Comparison of ENCODE assay signal across 8 cellular contexts in genomic region chr17:62652251-62653001, GRCh38. TPM values are rescaled to one million over a fixed set of nuclear protein-coding genes. Genes with fewer than 3 reads are reported as not detected.
DNase-seq lines count a peak whose midpoint lies in the region; ATAC-seq and TF ChIP-seq lines count a peak whose summit lies in the region.

No MANE protein-coding gene starts in this region.

- intact Hi-C loops in activated CD4-positive, alpha-beta T cell treated with anti-CD3 and anti-CD28 coated beads for 36 hours (cut with DNase I, micrococcal nuclease) = loop anchor here (1.0 to 10.0 kb wide), 14 partner anchors 9 to 970 kb away; partner anchors contain the start of genes MAP3K3 (in 1 of the 2), METTL2A (in 1 of the 2) and TLK2 (in 1 of the 2)
- intact Hi-C loops in natural killer cell (cut with micrococcal nuclease) = no loop called here
- intact Hi-C loops in vagina (cut with DNase I) = no loop called here

- no peaks in the 10 kb centered on the region for H3K9me3 ChIP-seq in vagina

- peak overlapping the region; percentile 84 for H3K27ac ChIP-seq in vagina

- peaks cover 61% of the 10 kb centered on the region for H3K4me1 ChIP-seq in vagina

- H3K4me3 ChIP-seq in fibroblast of mammary gland (ENCODE audit: control insufficient read depth, low read depth, low read length) = peak overlapping the region; percentile 42
- H3K4me3 ChIP-seq in vagina = peak overlapping the region; percentile 55 to 62

- H3K27me3 ChIP-seq in vagina = no peaks in the 10 kb centered on the region

- peaks cover 23% of the 10 kb centered on the region for H3K4me1 Mint-ChIP-seq in activated CD4-positive, alpha-beta T cell treated with anti-CD3 and anti-CD28 coated beads for 36 hours
- H3K4me1 Mint-ChIP-seq in natural killer cell = peaks cover 15 to 18% of the 10 kb centered on the region in 2 donors

- no peak for TF ChIP-seq POLR2A in vagina (IDR thresholded peaks at IDR 0.05)

- CTCF ChIA-PET in activated CD4-positive, alpha-beta T cell treated with anti-CD3 and anti-CD28 coated beads for 36 hours (lab: Charles Lee) = no interaction called here

- DNase-seq in activated CD4-positive, alpha-beta T cell treated with anti-CD3 and anti-CD28 coated beads for 36 hours = peak; percentile 49
- no peak for DNase-seq in activated CD4-positive, alpha-beta T cell treated with anti-CD3 and anti-CD28 coated beads for 1 hour
- peak; percentile 56 for DNase-seq in NCI-H2227 treated with DMSO at 0.1 percent for 48 hours (lab: John Stamatoyannopoulos, UW)
- peak; percentile 70 for DNase-seq in activated CD8-positive, alpha-beta memory T cell treated with anti-CD3 and anti-CD28 coated beads, Interleukin-2, amount 50 U/mL, for 48 hours
- peak; percentile 70 for DNase-seq in fibroblast of mammary gland (ENCODE audit: low read depth)
- DNase-seq in natural killer cell = peak; percentile 35
- DNase-seq in vagina (ENCODE audit: extremely low spot score in 2 of 2) = peak in 1 of 2 donors; percentile 77
- DNase-seq in effector CD4-positive, alpha-beta T cell = no peak

- no peak for TF ChIP-seq CTCF in fibroblast of mammary gland (conservative IDR thresholded peaks at IDR 0.05; ENCODE audit: control insufficient read depth, insufficient read depth, low read depth, low read length)
- no peak for TF ChIP-seq CTCF in natural killer cell (IDR thresholded peaks at IDR 0.05)
- no peak for TF ChIP-seq CTCF in vagina (IDR thresholded peaks at IDR 0.05)

- H3K36me3 ChIP-seq in vagina = no peaks in the 10 kb centered on the region

- POLR2A ChIA-PET in activated CD4-positive, alpha-beta T cell treated with anti-CD3 and anti-CD28 coated beads for 36 hours (lab: Charles Lee) = no interaction called here

- H3K36me3 Mint-ChIP-seq in activated CD4-positive, alpha-beta T cell treated with anti-CD3 and anti-CD28 coated beads for 36 hours (ENCODE audit: low read depth) = no peaks in the 10 kb centered on the region
- H3K36me3 Mint-ChIP-seq in natural killer cell = no peaks in the 10 kb centered on the region

- H3K9me3 Mint-ChIP-seq in activated CD4-positive, alpha-beta T cell treated with anti-CD3 and anti-CD28 coated beads for 36 hours (ENCODE audit: low read depth) = no peaks in the 10 kb centered on the region
- no peaks in the 10 kb centered on the region for H3K9me3 Mint-ChIP-seq in natural killer cell

- no peak for ATAC-seq in activated CD4-positive, alpha-beta T cell treated with anti-CD3 and anti-CD28 coated beads for 36 hours
- peak; percentile 19 to 43 (median 42) for ATAC-seq in natural killer cell

- peak overlapping the region; percentile 65 for H3K4me3 Mint-ChIP-seq in activated CD4-positive, alpha-beta T cell treated with anti-CD3 and anti-CD28 coated beads for 36 hours
- peak overlapping the region; percentile 85 for H3K4me3 Mint-ChIP-seq in natural killer cell

- peaks cover 22% of the 10 kb centered on the region for H3K27me3 Mint-ChIP-seq in activated CD4-positive, alpha-beta T cell treated with anti-CD3 and anti-CD28 coated beads for 36 hours
- H3K27me3 Mint-ChIP-seq in natural killer cell (ENCODE audit: low read depth in 2 of 2) = peaks cover 0 to 21% of the 10 kb centered on the region in 2 donors

- peak overlapping the region; percentile 65 for H3K27ac Mint-ChIP-seq in activated CD4-positive, alpha-beta T cell treated with anti-CD3 and anti-CD28 coated beads for 36 hours
- peak overlapping the region in 1 of 2 donors; percentile 75 for H3K27ac Mint-ChIP-seq in natural killer cell

RNA-seq across cellular contexts. Expression of gene MRC2, which starts 25.0 kb away (rescaled TPM):
- 10 to 100 TPM; 10.5 to 11.3 TPM for total RNA-seq in activated CD4-positive, alpha-beta T cell treated with anti-CD3 and anti-CD28 coated beads for 36 hours
- under 1 TPM; 0.23 to 0.54 (median 0.50) TPM for total RNA-seq in natural killer cell
- 89.4 TPM for total RNA-seq in vagina

Comparison
In these comparisons a context has a peak if more than half of its experiments do, and no peak if none do; other contexts are left out.
1. DNase-seq: peak in activated CD4-positive, alpha-beta T cell treated with anti-CD3 and anti-CD28 coated beads for 36 hours (single experiment), NCI-H2227 treated with DMSO at 0.1 percent for 48 hours (single experiment), activated CD8-positive, alpha-beta memory T cell treated with anti-CD3 and anti-CD28 coated beads, Interleukin-2, amount 50 U/mL, for 48 hours (single experiment), fibroblast of mammary gland (single experiment) and natural killer cell (single experiment); none in activated CD4-positive, alpha-beta T cell treated with anti-CD3 and anti-CD28 coated beads for 1 hour (single experiment) and effector CD4-positive, alpha-beta T cell (single experiment).
2. RNA of gene MRC2, which starts 25.0 kb away (total RNA-seq): 89.4 TPM in vagina (single experiment) and 10.5 to 11.3 TPM in activated CD4-positive, alpha-beta T cell treated with anti-CD3 and anti-CD28 coated beads for 36 hours; 0.23 to 0.54 TPM in natural killer cell; every median in the first group is over 4 times any median in the second.
3. intact Hi-C loops: an anchor here in activated CD4-positive, alpha-beta T cell treated with anti-CD3 and anti-CD28 coated beads for 36 hours (1.0 to 10.0 kb wide); none called in natural killer cell and vagina.